26 cellular contexts compared by ENCODE assay signal in genomic region chr14:34718750-34719304, GRCh38. TPM values are rescaled to one million over a fixed set of nuclear protein-coding genes. Genes with fewer than 3 reads are reported as not detected.
DNase-seq lines count a peak whose midpoint lies in the region; ATAC-seq and TF ChIP-seq lines count a peak whose summit lies in the region.
"Had no signal": no experiment of that assay in that cellular context is flagged by ENCODE, and none has a peak within 500 bp of the region (broad histone marks: within the 10 kb centered on the region; RNA-seq: fewer than 3 reads in every experiment).

No MANE protein-coding gene starts in this region.

- POLR2A ChIA-PET in RWPE1 (lab: Yijun Ruan, JAX; ENCODE audit: low non-redundant PET), result no interaction called here
- POLR2A ChIA-PET in activated CD4-positive, alpha-beta T cell treated with anti-CD3 and anti-CD28 coated beads, Interleukin-2, amount 10 ng/mL, durations not matched to agents 7 days and 5 days (lab: Charles Lee), result no interaction called here

- no peaks in the 10 kb centered on the region for H3K36me3 Mint-ChIP-seq in activated CD4-positive, alpha-beta T cell treated with anti-CD3 and anti-CD28 coated beads, Interleukin-2, amount 10 ng/mL, durations not matched to agents 7 days and 5 days (ENCODE audit: low read depth)
- H3K36me3 Mint-ChIP-seq: naive thymus-derived CD4-positive, alpha-beta T cell had no signal

- H3K79me2 ChIP-seq in GM23248 (ENCODE audit: insufficient read depth), result no peaks in the 10 kb centered on the region

- H3K4me3 Mint-ChIP-seq in activated CD4-positive, alpha-beta T cell treated with anti-CD3 and anti-CD28 coated beads, Interleukin-2, amount 10 ng/mL, durations not matched to agents 7 days and 5 days, result no peak overlapping the region
- H3K4me3 Mint-ChIP-seq: activated CD4-positive, alpha-beta memory T cell treated with anti-CD3 and anti-CD28 coated beads for 36 hours; naive thymus-derived CD4-positive, alpha-beta T cell; T-helper 1 cell treated with Interleukin-12 subunit alpha and Interleukin-12 subunit beta and Interleukin-4 antibody, amounts not matched to agents 30 μg/mL and 1 μg/mL, for 36 hours had no signal

- peaks cover 24% of the 10 kb centered on the region for H3K27me3 Mint-ChIP-seq in activated CD4-positive, alpha-beta T cell treated with anti-CD3 and anti-CD28 coated beads, Interleukin-2, amount 10 ng/mL, durations not matched to agents 7 days and 5 days

- no peaks in the 10 kb centered on the region for H3K9me2 ChIP-seq in GM23248 (ENCODE audit: insufficient read depth)

- no peak overlapping the region for H2AFZ ChIP-seq in GM23248

- ATAC-seq in HG03108 (IDR thresholded peaks at IDR 0.05; ENCODE audit: unreplicated experiment), result no peak
- ATAC-seq: naive thymus-derived CD4-positive, alpha-beta T cell; pancreas had no signal

- CTCF ChIA-PET in RWPE1 (lab: Yijun Ruan, JAX), result no interaction called here
- CTCF ChIA-PET in activated CD4-positive, alpha-beta T cell treated with anti-CD3 and anti-CD28 coated beads, Interleukin-2, amount 10 ng/mL, durations not matched to agents 7 days and 5 days (lab: Charles Lee), result interaction anchor here (1.4 kb wide), 1 partner anchor 46 kb away, joined by 5 read pairs; no protein-coding TSS in a partner anchor

- H3K4me1 ChIP-seq in GM23248 (ENCODE audit: insufficient read depth), result peaks cover 29% of the 10 kb centered on the region
- H3K4me1 ChIP-seq: pancreas, thyroid gland had no signal

- H3K9ac ChIP-seq in GM23248, result no peak overlapping the region

- peak overlapping the region; percentile 22 for H3K4me2 ChIP-seq in GM23248 (ENCODE audit: unreplicated experiment)

- H3K9me3 ChIP-seq in GM23248 (ENCODE audit: low read depth), result no peaks in the 10 kb centered on the region
- H3K9me3 ChIP-seq: esophagus squamous epithelium, pancreas, right lobe of liver, thyroid gland had no signal

- no peak for TF ChIP-seq CTCF in RWPE1 (conservative IDR thresholded peaks at IDR 0.05; ENCODE audit: low read depth)
- TF ChIP-seq CTCF in foreskin fibroblast (IDR thresholded peaks at IDR 0.05; ENCODE audit: low read depth, low read length), result no peak

- H3K27me3 ChIP-seq in GM23248 (replicated peaks; ENCODE audit: insufficient read depth), result no peaks in the 10 kb centered on the region
- H3K27me3 ChIP-seq: esophagus squamous epithelium, pancreas, right lobe of liver, thyroid gland had no signal

- H3K4me1 Mint-ChIP-seq in activated CD4-positive, alpha-beta T cell treated with anti-CD3 and anti-CD28 coated beads, Interleukin-2, amount 10 ng/mL, durations not matched to agents 7 days and 5 days, result peaks cover 18% of the 10 kb centered on the region

- H4K20me1 ChIP-seq in GM23248 (ENCODE audit: insufficient read depth), result no peaks in the 10 kb centered on the region

- H3K27ac ChIP-seq in GM23248 (no peak overlapping the region; the same call in 1 of the 2 replicates), RWPE1 (no peak overlapping the region)
- H3K27ac ChIP-seq: C4-2B, esophagus squamous epithelium, HL-60, pancreas, thyroid gland, VCaP had no signal

- peaks cover 42% of the 10 kb centered on the region for H3F3A ChIP-seq in GM23248 (ENCODE audit: insufficient read depth)

- H3K27ac Mint-ChIP-seq in activated CD4-positive, alpha-beta T cell treated with anti-CD3 and anti-CD28 coated beads, Interleukin-2, amount 10 ng/mL, durations not matched to agents 7 days and 5 days, result no peak overlapping the region
- H3K27ac Mint-ChIP-seq: activated CD4-positive, alpha-beta memory T cell treated with anti-CD3 and anti-CD28 coated beads for 36 hours; naive thymus-derived CD4-positive, alpha-beta T cell; T-helper 1 cell treated with Interleukin-12 subunit alpha and Interleukin-12 subunit beta and Interleukin-4 antibody, amounts not matched to agents 30 μg/mL and 1 μg/mL, for 36 hours had no signal

- H3K36me3 ChIP-seq in GM23248 (ENCODE audit: low read depth), result no peaks in the 10 kb centered on the region
- H3K36me3 ChIP-seq: esophagus squamous epithelium, pancreas, right lobe of liver, thyroid gland had no signal

- DNase-seq in GM23248, result peak; percentile 71
- DNase-seq in RWPE1 (ENCODE audit: low spot score), result peak; percentile 11
- peak; percentile 40 to 72 for DNase-seq in foreskin fibroblast
- no peak for DNase-seq in Ammon's horn (ENCODE audit: low spot score)
- DNase-seq in stimulated activated CD4-positive, alpha-beta T cell treated with anti-CD3 and anti-CD28 coated beads, Interleukin-2, amount 100 ng/mL, for 24 hours, result no peak
- DNase-seq in activated CD4-positive, alpha-beta T cell treated with anti-CD3 and anti-CD28 coated beads, Interleukin-2, amount 10 ng/mL, durations not matched to agents 7 days and 5 days, result no peak
- DNase-seq: activated CD4-positive, alpha-beta memory T cell treated with anti-CD3 and anti-CD28 coated beads for 36 hours; activated gamma-delta T cell treated with Interleukin-2 at 50 U/mL for 16 hours; activated T-cell treated with anti-CD3 and anti-CD28 coated beads for 4 hours; amniotic stem cell; effector CD4-positive, alpha-beta T cell; esophagus squamous epithelium; H7; naive thymus-derived CD4-positive, alpha-beta T cell; NCI-H1105; NCI-H524; pancreas; right lobe of liver; SHP77; stimulated activated naive CD4-positive, alpha-beta T cell; thyroid gland had no signal

- no peaks in the 10 kb centered on the region for H3K9me3 Mint-ChIP-seq in activated CD4-positive, alpha-beta T cell treated with anti-CD3 and anti-CD28 coated beads, Interleukin-2, amount 10 ng/mL, durations not matched to agents 7 days and 5 days
- H3K9me3 Mint-ChIP-seq: activated CD4-positive, alpha-beta memory T cell treated with anti-CD3 and anti-CD28 coated beads for 36 hours; naive thymus-derived CD4-positive, alpha-beta T cell; T-helper 1 cell treated with Interleukin-12 subunit alpha and Interleukin-12 subunit beta and Interleukin-4 antibody, amounts not matched to agents 30 μg/mL and 1 μg/mL, for 36 hours had no signal

- in situ Hi-C loops in GM23248 (cut with MboI), result no loop called here

- H3K4me3 ChIP-seq in GM23248 (no peak overlapping the region), foreskin fibroblast (ENCODE audit: low read depth in 1 of 2, low read length in 2 of 2) (no peak overlapping the region)
- H3K4me3 ChIP-seq: esophagus squamous epithelium, pancreas, right lobe of liver, thyroid gland had no signal

- WGBS in GM23248 (ENCODE audit: low coverage in 1 of 2, low lambda C conversion rate in 2 of 2, missing lambda C conversion rate in 2 of 2), 2 experiments, result 29 to 35% methylated on average over 3 to 4 of the region's 4 CpGs

RNA-seq across cellular contexts. Expression of gene CFL2, which starts 4.4 kb away (rescaled TPM):
- 92.2 and 103 TPM in 2 replicates for total RNA-seq in GM23248 (2014; rRNA removed; shearing (Covaris generic))
- 183 and 185 TPM in 2 replicates for polyA plus RNA-seq in GM23248 (2016; fragmentation: Nextera tagmentation; extraction: Ambion mirVana)
- total RNA-seq in activated CD4-positive, alpha-beta T cell treated with anti-CD3 and anti-CD28 coated beads, Interleukin-2, amount 10 ng/mL, durations not matched to agents 7 days and 5 days, result 1 to 10 TPM; 5.4 to 6.3 TPM

Comparison
In these comparisons a context has a peak if more than half of its experiments do, and no peak if none do; other contexts are left out.
1. DNase-seq: peak in GM23248 (single experiment), RWPE1 (single experiment) and foreskin fibroblast (2 of 2); none in Ammon's horn (single experiment), stimulated activated CD4-positive, alpha-beta T cell treated with anti-CD3 and anti-CD28 coated beads, Interleukin-2, amount 100 ng/mL, for 24 hours (0 of 2) and activated CD4-positive, alpha-beta T cell treated with anti-CD3 and anti-CD28 coated beads, Interleukin-2, amount 10 ng/mL, durations not matched to agents 7 days and 5 days (single experiment).
2. RNA of gene CFL2, which starts 4.4 kb away (total RNA-seq): 92.2 to 103 TPM in GM23248; 5.4 to 6.3 TPM in activated CD4-positive, alpha-beta T cell treated with anti-CD3 and anti-CD28 coated beads, Interleukin-2, amount 10 ng/mL, durations not matched to agents 7 days and 5 days; every median in the first group is over 10 times any median in the second.